In the genomic region with DNA sequence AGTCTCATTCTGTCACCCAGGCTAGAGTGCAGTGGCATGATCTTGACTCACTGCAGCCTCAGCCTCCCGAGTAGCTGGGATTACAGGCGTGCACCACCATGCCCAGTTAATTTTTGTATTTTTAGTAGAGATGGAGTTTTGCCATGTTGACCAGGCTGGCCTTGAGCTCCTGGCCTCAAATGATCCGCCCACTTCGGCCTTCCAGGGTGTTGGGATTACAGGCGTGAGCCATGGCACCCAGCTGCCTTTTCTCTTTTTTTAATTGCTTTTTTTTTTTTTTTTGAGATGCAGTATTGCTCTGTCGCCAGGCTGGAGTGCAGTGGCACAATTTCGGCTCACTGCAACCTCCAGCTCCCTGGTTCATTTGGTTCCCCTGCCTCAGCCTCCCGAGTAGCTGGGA, we compare ENCODE assay signal across 7 cellular contexts. TPM values are rescaled to one million over a fixed set of nuclear protein-coding genes. Genes with fewer than 3 reads are reported as not detected.
DNase-seq lines count a peak whose midpoint lies in the region; ATAC-seq and TF ChIP-seq lines count a peak whose summit lies in the region.
"Not testable (repeated sequence)": the region's sequence is repeated elsewhere in the genome, so short reads cannot be mapped to it uniquely, and the experiment has no call there.

No MANE protein-coding gene starts in this region.

- CTCF ChIA-PET in CD4-positive, alpha-beta T cell (lab: Charles Lee) = interaction anchor here (0.6 kb wide), 1 partner anchor 20 kb away, joined by 3 read pairs; no protein-coding TSS in a partner anchor
- CTCF ChIA-PET in activated CD4-positive, alpha-beta memory T cell treated with anti-CD3 and anti-CD28 coated beads for 36 hours (lab: Charles Lee) = not testable (repeated sequence)

- DNase-seq in CD4-positive, alpha-beta T cell; T-helper 17 cell; activated CD4-positive, alpha-beta memory T cell treated with anti-CD3 and anti-CD28 coated beads for 36 hours; chondrocyte (ENCODE audit: low spot score); natural killer cell; psoas muscle: not testable (repeated sequence)

- not testable (repeated sequence) for H3K9me3 Mint-ChIP-seq in CD4-positive, alpha-beta T cell; activated CD4-positive, alpha-beta memory T cell treated with anti-CD3 and anti-CD28 coated beads for 36 hours; chondrocyte (ENCODE audit: low read depth); natural killer cell

- peak overlapping the region; percentile 16 for H3K27ac Mint-ChIP-seq in CD4-positive, alpha-beta T cell
- H3K27ac Mint-ChIP-seq in T-helper 17 cell (peak overlapping the region; percentile 1), chondrocyte (ENCODE audit: unreplicated experiment) (peak overlapping the region; percentile 81), natural killer cell (peak overlapping the region; percentile 1 to 67)
- H3K27ac Mint-ChIP-seq in activated CD4-positive, alpha-beta memory T cell treated with anti-CD3 and anti-CD28 coated beads for 36 hours = peak overlapping the region; percentile 28

- not testable (repeated sequence) for H3K36me3 ChIP-seq in liver (ENCODE audit: control insufficient read depth in 4 of 4, insufficient read depth in 3 of 4, low read depth in 1 of 4, low read length in 3 of 4)
- peaks cover 2 to 12% of the 10 kb centered on the region in 2 donors for H3K36me3 ChIP-seq in psoas muscle (ENCODE audit: insufficient read depth in 1 of 2, low read depth in 1 of 2)

- POLR2A ChIA-PET in CD4-positive, alpha-beta T cell (lab: Charles Lee); activated CD4-positive, alpha-beta memory T cell treated with anti-CD3 and anti-CD28 coated beads for 36 hours (lab: Charles Lee): not testable (repeated sequence)

- H3K36me3 Mint-ChIP-seq in CD4-positive, alpha-beta T cell (ENCODE audit: low read depth); T-helper 17 cell (ENCODE audit: low read depth); activated CD4-positive, alpha-beta memory T cell treated with anti-CD3 and anti-CD28 coated beads for 36 hours; chondrocyte (ENCODE audit: low read depth); natural killer cell: not testable (repeated sequence)

- H3K27me3 ChIP-seq in CD4-positive, alpha-beta T cell (ENCODE audit: control insufficient read depth, insufficient read depth, low read length); liver (ENCODE audit: control insufficient read depth in 4 of 4, insufficient read depth in 4 of 4, low read length in 3 of 4); psoas muscle (ENCODE audit: insufficient read depth in 3 of 3, low read length in 2 of 3): not testable (repeated sequence)

- intact Hi-C loops in CD4-positive, alpha-beta T cell (cut with DNase I, micrococcal nuclease) = loop anchor here (2.0 to 10.0 kb wide), 2 partner anchors 52 to 58 kb away; no protein-coding TSS in a partner anchor
- intact Hi-C loops in activated CD4-positive, alpha-beta memory T cell treated with anti-CD3 and anti-CD28 coated beads for 36 hours (cut with micrococcal nuclease); natural killer cell (cut with micrococcal nuclease); psoas muscle (cut with DNase I): not testable (repeated sequence)

- H3K4me1 Mint-ChIP-seq in CD4-positive, alpha-beta T cell (ENCODE audit: low read depth) = peaks cover 60% of the 10 kb centered on the region
- H3K4me1 Mint-ChIP-seq in T-helper 17 cell = peaks cover 36% of the 10 kb centered on the region
- H3K4me1 Mint-ChIP-seq in activated CD4-positive, alpha-beta memory T cell treated with anti-CD3 and anti-CD28 coated beads for 36 hours (ENCODE audit: low read depth) = peaks cover 51% of the 10 kb centered on the region
- peaks cover 71% of the 10 kb centered on the region for H3K4me1 Mint-ChIP-seq in chondrocyte (ENCODE audit: low read depth)
- H3K4me1 Mint-ChIP-seq in natural killer cell = peaks cover 47 to 59% of the 10 kb centered on the region in 2 donors

- not testable (repeated sequence) for TF ChIP-seq RAD21 in liver (IDR thresholded peaks at IDR 0.05)

- peaks cover 19 to 63% (median 48%) of the 10 kb centered on the region in 4 donors for H3K4me1 ChIP-seq in liver (ENCODE audit: control insufficient read depth in 4 of 4, insufficient read depth in 4 of 4, low read length in 3 of 4)
- H3K4me1 ChIP-seq in psoas muscle = peaks cover 61% of the 10 kb centered on the region

- not testable (repeated sequence) for TF ChIP-seq CTCF in CD4-positive, alpha-beta T cell (IDR thresholded peaks at IDR 0.05); chondrocyte (IDR thresholded peaks at IDR 0.05); liver (IDR thresholded peaks at IDR 0.05; ENCODE audit: low read depth, low read length, missing input control); natural killer cell (IDR thresholded peaks at IDR 0.05); psoas muscle (IDR thresholded peaks at IDR 0.05)

- 49% methylated on average over 8 of the region's 8 CpGs for WGBS in liver
- 55 to 76% (median 63%) methylated on average over 8 of the region's 8 CpGs for WGBS in psoas muscle, 3 donors

- not testable (repeated sequence) for H3K27me3 Mint-ChIP-seq in CD4-positive, alpha-beta T cell; T-helper 17 cell; activated CD4-positive, alpha-beta memory T cell treated with anti-CD3 and anti-CD28 coated beads for 36 hours; chondrocyte (ENCODE audit: low read depth); natural killer cell (ENCODE audit: low read depth in 2 of 2)

- ATAC-seq in CD4-positive, alpha-beta T cell (ENCODE audit: poor library complexity); T-helper 17 cell; natural killer cell; psoas muscle: not testable (repeated sequence)

- H3K27ac ChIP-seq in CD4-positive, alpha-beta T cell (ENCODE audit: low read depth, low read length) = not testable (repeated sequence)
- H3K27ac ChIP-seq in liver (ENCODE audit: low read depth in 1 of 2, low read length in 2 of 2) (peak overlapping the region in 1 of 2 donors; percentile 20), psoas muscle (peak overlapping the region; percentile 90)

- not testable (repeated sequence) for H3K4me3 ChIP-seq in liver (ENCODE audit: low read depth in 1 of 3, low read length in 3 of 3); psoas muscle

- not testable (repeated sequence) for H3K9me3 ChIP-seq in CD4-positive, alpha-beta T cell (ENCODE audit: control insufficient read depth, low read length); T-helper 17 cell (ENCODE audit: control insufficient read depth, low read length, poor library complexity, severe bottlenecking); liver (ENCODE audit: control insufficient read depth in 4 of 4, low read length in 3 of 4); psoas muscle

- not testable (repeated sequence) for H3K9ac ChIP-seq in liver (ENCODE audit: low read depth in 1 of 2, low read length in 2 of 2)

- H3K4me3 Mint-ChIP-seq in CD4-positive, alpha-beta T cell; activated CD4-positive, alpha-beta memory T cell treated with anti-CD3 and anti-CD28 coated beads for 36 hours; chondrocyte (ENCODE audit: unreplicated experiment); natural killer cell: not testable (repeated sequence)
- H3K4me3 Mint-ChIP-seq in T-helper 17 cell = peak overlapping the region; percentile 31

TF ChIP-seq in liver, 16 proteins besides CTCF, POLR2A, EP300 and RAD21:
- TF ChIP-seq YY1 (IDR thresholded peaks at IDR 0.05) = peak; percentile 7
TF ChIP-seq in liver: peak in this region for 1; not testable (repeated sequence) for 15.

RNA-seq across cellular contexts. Expression of a gene that starts 13.5 kb away (rescaled TPM):
- total RNA-seq in CD4-positive, alpha-beta T cell = 10 to 100 TPM; 63.8 to 68.1 TPM
- total RNA-seq in T-helper 17 cell (10 to 100 TPM; 64.8 to 75.8 TPM), chondrocyte (114 to 127 TPM (median 124 TPM) in 3 replicates), liver (100 to 1,000 TPM in 1 of 2 donors, 10 to 100 TPM in 1; 66.4 to 101 TPM), natural killer cell (100 to 1,000 TPM in 1 of 3 donors, 10 to 100 TPM in 2; 85.6 to 101 (median 92.6) TPM), psoas muscle (100 to 1,000 TPM; 175 to 258 (median 233) TPM)
- 100 to 1,000 TPM; 111 TPM for total RNA-seq in activated CD4-positive, alpha-beta memory T cell treated with anti-CD3 and anti-CD28 coated beads for 36 hours
- polyA plus RNA-seq in liver (10 to 100 TPM; 13.6 to 56.8 TPM), psoas muscle (100 to 1,000 TPM; 126 to 283 (median 135) TPM)

Comparison
In these comparisons a context has a peak if more than half of its experiments do, and no peak if none do; other contexts are left out.
1. H3K27ac Mint-ChIP-seq: peak in every context shown above with its lines; median percentile 81 in chondrocyte; 34 in natural killer cell; 28 in activated CD4-positive, alpha-beta memory T cell treated with anti-CD3 and anti-CD28 coated beads for 36 hours; 16 in CD4-positive, alpha-beta T cell; 1 in T-helper 17 cell.